8 cellular contexts compared by ENCODE assay signal in genomic region chr19:53394974-53395839, GRCh38. TPM values are rescaled to one million over a fixed set of nuclear protein-coding genes. Genes with fewer than 3 reads are reported as not detected.
A peak's percentile ranks its signal among the peaks of the same experiment; 100 is the strongest.
DNase-seq lines count a peak whose midpoint lies in the region; ATAC-seq and TF ChIP-seq lines count a peak whose summit lies in the region.

TSS of gene ZNF765 (plus strand) at chr19:53395149. CDS start at chr19:53398016, 2,867 bp downstream.

- H3K27me3 ChIP-seq in thoracic aorta (replicated peaks; ENCODE audit: insufficient read depth) = no peaks in the 10 kb centered on the region

- peak within 1 kb of the TSS; percentile 95 for H3K4me3 Mint-ChIP-seq in osteocyte (ENCODE audit: unreplicated experiment)

- peaks cover 24 to 56% of the 10 kb centered on the region in 2 donors for H3K36me3 Mint-ChIP-seq in activated naive CD4-positive, alpha-beta T cell treated with anti-CD3 and anti-CD28 coated beads, Interleukin-2, amount 50 U/mL, for 72 hours
- H3K36me3 Mint-ChIP-seq in osteocyte (ENCODE audit: unreplicated experiment) = peaks cover 13% of the 10 kb centered on the region

- peaks cover 25% of the 10 kb centered on the region for H3K4me1 Mint-ChIP-seq in osteocyte (ENCODE audit: unreplicated experiment)

- H3K9me3 ChIP-seq in thoracic aorta = no peaks in the 10 kb centered on the region

- peaks cover 4% of the 10 kb centered on the region for H3K36me3 ChIP-seq in thoracic aorta

- H3K27ac Mint-ChIP-seq in activated naive CD4-positive, alpha-beta T cell treated with anti-CD3 and anti-CD28 coated beads, Interleukin-2, amount 50 U/mL, for 72 hours = peak within 1 kb of the TSS; percentile 92 to 94
- H3K27ac Mint-ChIP-seq in osteocyte (ENCODE audit: unreplicated experiment) = peak within 1 kb of the TSS; percentile 92

- H3K27me3 Mint-ChIP-seq in osteocyte (ENCODE audit: unreplicated experiment) = no peaks in the 10 kb centered on the region

- intact Hi-C loops in head of caudate nucleus (cut with DNase I) = no loop called here

- peak within 1 kb of the TSS; percentile 67 for H3K4me3 ChIP-seq in GM08714 (ENCODE audit: low read length)
- peak within 1 kb of the TSS; percentile 56 for H3K4me3 ChIP-seq in HFF-Myc (replicated peaks; ENCODE audit: low read depth, low read length)
- peak within 1 kb of the TSS; percentile 98 for H3K4me3 ChIP-seq in thoracic aorta

- peaks cover 5 to 22% of the 10 kb centered on the region in 2 donors for H3K4me1 ChIP-seq in thoracic aorta (ENCODE audit: control insufficient read depth in 1 of 2, low read depth in 2 of 2)

- H3K27ac ChIP-seq in thoracic aorta = peak within 1 kb of the TSS; percentile 84 to 89

- peak; percentile 45 for TF ChIP-seq CTCF in HFF-Myc (IDR thresholded peaks at IDR 0.05; ENCODE audit: low read depth, low read length, missing control alignments)
- TF ChIP-seq CTCF in osteocyte (IDR thresholded peaks at IDR 0.05) = peak; percentile 67
- TF ChIP-seq CTCF in thoracic aorta (IDR thresholded peaks at IDR 0.05) = peak; percentile 66

- peak; percentile 67 for DNase-seq in HFF-Myc (ENCODE audit: extremely low read depth, low read depth)
- DNase-seq in NCI-H1048 (lab: John Stamatoyannopoulos, UW) = peak; percentile 72
- peak; percentile 94 to 97 for DNase-seq in activated naive CD4-positive, alpha-beta T cell treated with anti-CD3 and anti-CD28 coated beads, Interleukin-2, amount 50 U/mL, for 72 hours (ENCODE audit: low spot score in 2 of 2)
- peak; percentile 89 to 98 (median 95) for DNase-seq in head of caudate nucleus
- peak; percentile 98 for DNase-seq in osteocyte (ENCODE audit: extremely low spot score, unreplicated experiment)
- DNase-seq in thoracic aorta (ENCODE audit: low spot score) = peak; percentile 90

- ATAC-seq in SK-N-SH treated with all-trans-retinoic acid at 6 μM for 48 hours (peak; percentile 97), thoracic aorta (ENCODE audit: insufficient number of reproducible peaks, low FRiP score, low read depth) (peak; percentile 99)
- peak; percentile 99 for ATAC-seq in activated naive CD4-positive, alpha-beta T cell treated with anti-CD3 and anti-CD28 coated beads, Interleukin-2, amount 50 U/mL, for 72 hours

- peaks cover 13 to 16% of the 10 kb centered on the region in 2 donors for H3K9me3 Mint-ChIP-seq in activated naive CD4-positive, alpha-beta T cell treated with anti-CD3 and anti-CD28 coated beads, Interleukin-2, amount 50 U/mL, for 72 hours
- H3K9me3 Mint-ChIP-seq in osteocyte (ENCODE audit: unreplicated experiment) = peaks cover 9% of the 10 kb centered on the region

TF ChIP-seq in SK-N-SH treated with all-trans-retinoic acid at 6 μM for 48 hours, 23 proteins besides CTCF, POLR2A, EP300 and RAD21:
- TF ChIP-seq PATZ1 (CRISPR knock-in tag; IDR thresholded peaks at IDR 0.05; ENCODE audit: borderline replicate concordance) = no peak
- no peak for TF ChIP-seq RARB (CRISPR knock-in tag; IDR thresholded peaks at IDR 0.05)
- TF ChIP-seq ARNTL (CRISPR knock-in tag; IDR thresholded peaks at IDR 0.05; ENCODE audit: borderline replicate concordance, low read depth) = no peak
- no peak for TF ChIP-seq CSRNP3 (CRISPR knock-in tag; IDR thresholded peaks at IDR 0.05)
- no peak for TF ChIP-seq PPARA (CRISPR knock-in tag; IDR thresholded peaks at IDR 0.05; ENCODE audit: borderline replicate concordance)
- no peak for TF ChIP-seq ZNF70 (CRISPR knock-in tag; IDR thresholded peaks at IDR 0.05)
- TF ChIP-seq CREB5 (CRISPR knock-in tag; IDR thresholded peaks at IDR 0.05; ENCODE audit: low read depth) = no peak

RNA-seq across cellular contexts. Expression of gene ZNF765, which starts in this region (rescaled TPM):
- 10 to 100 TPM; 10.1 to 11.7 TPM for total RNA-seq in activated naive CD4-positive, alpha-beta T cell treated with anti-CD3 and anti-CD28 coated beads, Interleukin-2, amount 50 U/mL, for 72 hours
- total RNA-seq in osteocyte (9.0 and 10.7 TPM in 2 replicates), thoracic aorta (10 to 100 TPM; 10.3 to 18.5 TPM)

Comparison
In these comparisons a context has a peak if more than half of its experiments do, and no peak if none do; other contexts are left out.
1. Peak in every context shown above with its lines: DNase-seq, ATAC-seq, H3K4me3 ChIP-seq and H3K27ac ChIP-seq.